Comparison of ENCODE assay signal across 1 cellular context in genomic region chr1:178951600-178951999, GRCh38.
TF ChIP-seq lines count a peak whose summit lies in the region.

No MANE protein-coding gene starts in this region.

TF ChIP-seq in HepG2, 621 proteins besides CTCF, POLR2A, EP300 and RAD21 (continued from another document):
- TF ChIP-seq ZHX2 (IDR thresholded peaks at IDR 0.05; ENCODE audit: low read depth) (no peak), ZHX2 (CRISPR knock-in tag; IDR thresholded peaks at IDR 0.05; ENCODE audit: borderline replicate concordance) (no peak), FOXP4 (CRISPR knock-in tag; IDR thresholded peaks at IDR 0.05) (no peak), ATAD3A (CRISPR knock-in tag; IDR thresholded peaks at IDR 0.05) (no peak), MED13 (CRISPR knock-in tag; IDR thresholded peaks at IDR 0.05) (no peak), ZFP82 (CRISPR knock-in tag; IDR thresholded peaks at IDR 0.05; ENCODE audit: borderline replicate concordance) (no peak), ZNF343 (CRISPR knock-in tag; IDR thresholded peaks at IDR 0.05) (no peak), TOPORS (CRISPR knock-in tag; IDR thresholded peaks at IDR 0.05) (no peak), ZNF788 (CRISPR knock-in tag; IDR thresholded peaks at IDR 0.05; ENCODE audit: borderline replicate concordance) (no peak), KLF15 (CRISPR knock-in tag; IDR thresholded peaks at IDR 0.05; ENCODE audit: borderline replicate concordance) (no peak), AGO2 (optimal IDR thresholded peaks at IDR 0.05; ENCODE audit: low read depth, low read length) (no peak)
